Comparison of ENCODE assay signal across 16 cellular contexts in genomic region chr16:71859751-71860521, GRCh38.
"Had no signal": no experiment of that assay in that cellular context is flagged by ENCODE, and none has a peak within 500 bp of the region (broad histone marks: within the 10 kb centered on the region; RNA-seq: fewer than 3 reads in every experiment).

No MANE protein-coding gene starts in this region.

- H3K9ac ChIP-seq: SK-N-SH had no signal

- H3K4me2 ChIP-seq: SK-N-SH had no signal

- DNase-seq: activated CD4-positive, alpha-beta T cell treated with anti-CD3 and anti-CD28 coated beads, Interleukin-2, amount 50 U/mL, for 48 hours; activated gamma-delta T cell treated with Interleukin-2 at 50 U/mL for 16 hours; activated naive CD8-positive, alpha-beta T cell treated with anti-CD3 and anti-CD28 coated beads, Interleukin-2, amount 50 U/mL, for 24 hours; aorta; erythroblast; hippocampal formation; left ventricle myocardium superior; mesendoderm; occipital lobe; SHP77; SK-N-SH; T-helper 1 cell; tibial artery had no signal

- ATAC-seq: activated naive CD8-positive, alpha-beta T cell treated with anti-CD3 and anti-CD28 coated beads, Interleukin-2, amount 50 U/mL, for 24 hours; left ventricle myocardium superior; stimulated activated memory B cell treated with anti-CD40 and anti-IgM and Interleukin-4, amounts not matched to agents 10 μg/mL and 1 μg/mL and 100 μg/mL, for 72 hours had no signal

- H3K4me3 ChIP-seq: tibial artery had no signal

- H3K27me3 ChIP-seq: tibial artery had no signal

- H3K4me3 Mint-ChIP-seq: activated naive CD8-positive, alpha-beta T cell treated with anti-CD3 and anti-CD28 coated beads, Interleukin-2, amount 50 U/mL, for 24 hours; nephron; stimulated activated memory B cell treated with anti-CD40 and anti-IgM and Interleukin-4, amounts not matched to agents 10 μg/mL and 1 μg/mL and 100 μg/mL, for 72 hours had no signal

- H3K27me3 Mint-ChIP-seq: activated naive CD8-positive, alpha-beta T cell treated with anti-CD3 and anti-CD28 coated beads, Interleukin-2, amount 50 U/mL, for 24 hours; stimulated activated memory B cell treated with anti-CD40 and anti-IgM and Interleukin-4, amounts not matched to agents 10 μg/mL and 1 μg/mL and 100 μg/mL, for 72 hours had no signal

- H3K9me3 ChIP-seq: SK-N-SH, tibial artery had no signal

- H3K27ac ChIP-seq: VCaP had no signal

- H3K9me3 Mint-ChIP-seq: activated naive CD8-positive, alpha-beta T cell treated with anti-CD3 and anti-CD28 coated beads, Interleukin-2, amount 50 U/mL, for 24 hours; nephron; stimulated activated memory B cell treated with anti-CD40 and anti-IgM and Interleukin-4, amounts not matched to agents 10 μg/mL and 1 μg/mL and 100 μg/mL, for 72 hours had no signal

- H3K27ac Mint-ChIP-seq: activated naive CD8-positive, alpha-beta T cell treated with anti-CD3 and anti-CD28 coated beads, Interleukin-2, amount 50 U/mL, for 24 hours; stimulated activated memory B cell treated with anti-CD40 and anti-IgM and Interleukin-4, amounts not matched to agents 10 μg/mL and 1 μg/mL and 100 μg/mL, for 72 hours had no signal
